In genomic region chr5:168686837-168687236, GRCh38 we compare ENCODE assay signal across 5 cellular contexts.
"Had no signal": no experiment of that assay in that cellular context is flagged by ENCODE, and none has a peak within 500 bp of the region (broad histone marks: within the 10 kb centered on the region; RNA-seq: fewer than 3 reads in every experiment).

No MANE protein-coding gene starts in this region.

- H3K4me2 ChIP-seq: GM23338 had no signal

- DNase-seq: H9, HCEC 1CT had no signal

- ATAC-seq: GM23338, HepG2 had no signal

- H3K27ac ChIP-seq: HL-60 had no signal

- H3K4me3 ChIP-seq: GM23338 had no signal

- H2AFZ ChIP-seq: GM23338 had no signal
